Comparison of ENCODE assay signal across 27 cellular contexts in genomic region chrX:16012250-16012649, GRCh38.
"Had no signal": no experiment of that assay in that cellular context is flagged by ENCODE, and none has a peak within 500 bp of the region (broad histone marks: within the 10 kb centered on the region; RNA-seq: fewer than 3 reads in every experiment).

No MANE protein-coding gene starts in this region.

- H3K4me3 ChIP-seq: left lung, lower lobe of right lung, ovary, prostate gland, sigmoid colon, stomach, testis, thyroid gland, transverse colon, upper lobe of left lung, vagina had no signal

- H3K4me1 ChIP-seq: left lung, lower lobe of right lung, prostate gland, sigmoid colon, stomach, testis, thyroid gland, transverse colon, upper lobe of left lung, vagina had no signal

- H3K36me3 ChIP-seq: left lung, lower lobe of right lung, ovary, prostate gland, sigmoid colon, stomach, thyroid gland, transverse colon, upper lobe of left lung, vagina had no signal

- DNase-seq: head of caudate nucleus; hippocampal formation; kidney; left lung; lower lobe of right lung; mammary epithelial cell; mesenchymal stem cell; naive B cell; ovary; posterior cingulate gyrus; retina; right cardiac atrium; sigmoid colon; small intestine; stimulated activated CD4-positive, alpha-beta T cell treated with anti-CD3 and anti-CD28 coated beads, Interleukin-15, amount 100 ng/mL, for 24 hours; stimulated activated CD4-positive, alpha-beta T cell treated with anti-CD3 and anti-CD28 coated beads, Interleukin-2, amount 100 ng/mL, for 24 hours; stimulated activated CD4-positive, alpha-beta T cell treated with anti-CD3 and anti-CD28 coated beads, Interleukin-4, amount 100 ng/mL, for 1 hour; stimulated activated naive B cell treated with anti-CD40 and anti-IgM and Interleukin-4, amounts not matched to agents 10 μg/mL and 1 μg/mL and 100 μg/mL, for 72 hours; stimulated activated naive CD8-positive, alpha-beta T cell treated with anti-CD3 and anti-CD28 coated beads, Interleukin-15, Interleukin-2, amounts not matched to agents 100 U/mL and 50 U/mL, for 24 hours; stomach; testis; thyroid gland; transverse colon; upper lobe of left lung had no signal

- FAIRE-seq: kidney, small intestine had no signal

- H3K9me3 ChIP-seq: left lung, lower lobe of right lung, ovary, prostate gland, sigmoid colon, stomach, testis, thyroid gland, transverse colon, upper lobe of left lung, vagina had no signal

- H3K27me3 ChIP-seq: ovary, sigmoid colon, stomach, testis, thyroid gland, transverse colon, upper lobe of left lung, vagina had no signal

- H3K27ac ChIP-seq: left lung, lower lobe of right lung, ovary, prostate gland, sigmoid colon, stomach, testis, thyroid gland, transverse colon, upper lobe of left lung, vagina had no signal

- ATAC-seq: left lung; lower lobe of right lung; natural killer cell treated with Interleukin-12 subunit alpha and Interleukin-12 subunit beta and Interleukin-15 and Interleukin-18, amount 100 ng/mL, for 72 hours; right cardiac atrium; stimulated activated naive B cell treated with anti-CD40 and anti-IgM and Interleukin-4, amounts not matched to agents 10 μg/mL and 1 μg/mL and 100 μg/mL, for 72 hours; stimulated activated naive CD8-positive, alpha-beta T cell treated with anti-CD3 and anti-CD28 coated beads, Interleukin-15, Interleukin-2, amounts not matched to agents 100 U/mL and 50 U/mL, for 24 hours had no signal
